ENCODE assay signal across 9 cellular contexts in genomic region chr20:62652051-62652893, GRCh38. TPM values are rescaled to one million over a fixed set of nuclear protein-coding genes. Genes with fewer than 3 reads are reported as not detected.
DNase-seq lines count a peak whose midpoint lies in the region; ATAC-seq and TF ChIP-seq lines count a peak whose summit lies in the region.
"Had no signal": no experiment of that assay in that cellular context is flagged by ENCODE, and none has a peak within 500 bp of the region (broad histone marks: within the 10 kb centered on the region; RNA-seq: fewer than 3 reads in every experiment).

No MANE protein-coding gene starts in this region.

- no peak for TF ChIP-seq CTCF in HL-60 (IDR thresholded peaks at IDR 0.05; ENCODE audit: insufficient read depth, low read length)
- TF ChIP-seq CTCF in activated B cell treated with CpG ODN at 0.5 μM for 24 hours (IDR thresholded peaks at IDR 0.05): no peak

- H3K36me3 Mint-ChIP-seq in CD4-positive, alpha-beta memory T cell: peaks cover 0 to 6% of the 10 kb centered on the region in 2 donors
- peaks cover 17% of the 10 kb centered on the region for H3K36me3 Mint-ChIP-seq in activated B cell treated with CpG ODN at 0.5 μM for 24 hours (ENCODE audit: low read depth)

- DNase-seq in CD4-positive, alpha-beta memory T cell: peak; percentile 70 to 84 (median 78)
- DNase-seq in HL-60 (ENCODE audit: low read depth in 1 of 2, low spot score in 1 of 2) (peak; percentile 82 to 93), activated B cell treated with CpG ODN at 0.5 μM for 24 hours (peak; percentile 55), cerebellum (ENCODE audit: low spot score) (peak; percentile 36), kidney tubule cell (ENCODE audit: low spot score) (peak; percentile 95), D341Med (ENCODE audit: low spot score) (no peak)
- peak; percentile 71 for DNase-seq in stimulated activated CD4-positive, alpha-beta T cell treated with anti-CD3 and anti-CD28 coated beads, Interleukin-15, amount 100 ng/mL, for 24 hours

- H3K4me3 Mint-ChIP-seq in CD4-positive, alpha-beta memory T cell: peak overlapping the region; percentile 77 to 93 (median 88)
- peak overlapping the region; percentile 82 for H3K4me3 Mint-ChIP-seq in activated B cell treated with CpG ODN at 0.5 μM for 24 hours

- peak; percentile 47 for ATAC-seq in GM19467 (IDR thresholded peaks at IDR 0.05; ENCODE audit: unreplicated experiment)
- ATAC-seq in activated B cell treated with CpG ODN at 0.5 μM for 24 hours (ENCODE audit: low read depth): peak; percentile 55

- no peaks in the 10 kb centered on the region for H3K9me3 Mint-ChIP-seq in CD4-positive, alpha-beta memory T cell
- no peaks in the 10 kb centered on the region for H3K9me3 Mint-ChIP-seq in activated B cell treated with CpG ODN at 0.5 μM for 24 hours

- peaks cover 38% of the 10 kb centered on the region for H3K4me1 ChIP-seq in CD4-positive, alpha-beta memory T cell (ENCODE audit: insufficient read depth, low read length)

- POLR2A ChIA-PET in CD4-positive, alpha-beta memory T cell (lab: Charles Lee; ENCODE audit: partially characterized antibody): interaction anchor here (0.6 to 3.6 kb wide), 10 partner anchors 10 to 619 kb away, joined by 3 to 68 read pairs (median 6); partner anchors contain the start of genes MRGBP, OGFR and SLCO4A1
- POLR2A ChIA-PET in activated B cell treated with CpG ODN at 0.5 μM for 24 hours (lab: Charles Lee): interaction anchor here (0.6 to 8.4 kb wide), 16 partner anchors 10 to 285 kb away, joined by 3 to 134 read pairs (median 6); partner anchors contain the start of genes COL9A3, GID8, MRGBP and OGFR

- no peaks in the 10 kb centered on the region for H3K9me3 ChIP-seq in CD4-positive, alpha-beta memory T cell (ENCODE audit: control insufficient read depth in 1 of 2, low read length in 2 of 2)

- intact Hi-C loops in CD4-positive, alpha-beta memory T cell (cut with micrococcal nuclease): no loop called here
- intact Hi-C loops in activated B cell treated with CpG ODN at 0.5 μM for 24 hours (cut with micrococcal nuclease): no loop called here

- H3K27ac ChIP-seq in CD4-positive, alpha-beta memory T cell (ENCODE audit: low read depth, low read length): peak overlapping the region; percentile 71
- H3K27ac ChIP-seq in HL-60 (replicated peaks): peak overlapping the region; percentile 80

- peaks cover 15 to 32% (median 25%) of the 10 kb centered on the region in 4 donors for H3K4me1 Mint-ChIP-seq in CD4-positive, alpha-beta memory T cell
- peaks cover 64% of the 10 kb centered on the region for H3K4me1 Mint-ChIP-seq in activated B cell treated with CpG ODN at 0.5 μM for 24 hours

- peak overlapping the region; percentile 94 to 98 (median 98) for H3K27ac Mint-ChIP-seq in CD4-positive, alpha-beta memory T cell
- H3K27ac Mint-ChIP-seq in activated B cell treated with CpG ODN at 0.5 μM for 24 hours: peak overlapping the region; percentile 94

- no peaks in the 10 kb centered on the region for H3K27me3 Mint-ChIP-seq in CD4-positive, alpha-beta memory T cell
- no peaks in the 10 kb centered on the region for H3K27me3 Mint-ChIP-seq in activated B cell treated with CpG ODN at 0.5 μM for 24 hours

- peak overlapping the region; percentile 30 to 55 for H3K4me3 ChIP-seq in CD4-positive, alpha-beta memory T cell (ENCODE audit: low read length in 2 of 2)
- peak overlapping the region; percentile 7 for H3K4me3 ChIP-seq in HL-60 (replicated peaks; ENCODE audit: insufficient read depth, low read length)

- CTCF ChIA-PET in CD4-positive, alpha-beta memory T cell (lab: Charles Lee; ENCODE audit: partially characterized antibody): interaction anchor here (0.8 to 1.4 kb wide), 5 partner anchors 9 to 156 kb away, joined by 3 to 6 read pairs (median 6); no protein-coding TSS in a partner anchor
- CTCF ChIA-PET in activated B cell treated with CpG ODN at 0.5 μM for 24 hours (lab: Charles Lee): interaction anchor here (0.9 to 2.1 kb wide), 5 partner anchors 9 to 152 kb away, joined by 3 to 9 read pairs (median 5); partner anchors contain the start of gene SLCO4A1

- no peaks in the 10 kb centered on the region for H3K36me3 ChIP-seq in CD4-positive, alpha-beta memory T cell (ENCODE audit: insufficient read depth, low read length)

- H3K27me3 ChIP-seq in CD4-positive, alpha-beta memory T cell (ENCODE audit: insufficient read depth, low read length): no peaks in the 10 kb centered on the region
- no peaks in the 10 kb centered on the region for H3K27me3 ChIP-seq in HL-60 (ENCODE audit: insufficient read depth, poor library complexity, severe bottlenecking)

RNA-seq across cellular contexts. Expression of gene SLCO4A1, which starts 10.0 kb away (rescaled TPM):
- under 1 TPM; 0.97 to 0.99 TPM for total RNA-seq in CD4-positive, alpha-beta memory T cell
- under 1 TPM in 1 of 2 donors, not detected in 1; 0.49 TPM for polyA plus RNA-seq in CD4-positive, alpha-beta memory T cell
- total RNA-seq in activated B cell treated with CpG ODN at 0.5 μM for 24 hours (27.8 and 38.9 TPM in 2 replicates), cerebellum (2.1 TPM)

RNA-seq across cellular contexts. Expression of gene NTSR1, which starts 56.4 kb away (rescaled TPM):
- total RNA-seq in CD4-positive, alpha-beta memory T cell: under 1 TPM; 0.30 to 0.38 TPM
- polyA plus RNA-seq in CD4-positive, alpha-beta memory T cell: not detected
- total RNA-seq in activated B cell treated with CpG ODN at 0.5 μM for 24 hours (not detected in 2 replicates), cerebellum (1.8 TPM)
- total RNA-seq: activated CD8-positive, alpha-beta memory T cell treated with anti-CD3 and anti-CD28 coated beads for 36 hours had no signal
